ENCODE assay signal across 21 cellular contexts in genomic region chr16:4603624-4604170, GRCh38. TPM values are rescaled to one million over a fixed set of nuclear protein-coding genes. Genes with fewer than 3 reads are reported as not detected.
"Had no signal": no experiment of that assay in that cellular context is flagged by ENCODE, and none has a peak within 500 bp of the region (broad histone marks: within the 10 kb centered on the region; RNA-seq: fewer than 3 reads in every experiment).

No MANE protein-coding gene starts in this region.

- H3K4me1 ChIP-seq: uterus had no signal

- H3K27me3 ChIP-seq: dorsolateral prefrontal cortex, uterus had no signal

- H3K9me3 ChIP-seq: esophagus muscularis mucosa, gastrocnemius medialis, left ventricle myocardium inferior, lower lobe of right lung, psoas muscle, uterus had no signal

- DNase-seq: cortex of kidney; dorsolateral prefrontal cortex; effector memory CD4-positive, alpha-beta T cell; gastrocnemius medialis; islet precursor cell; left ventricle myocardium inferior; lower lobe of right lung; midbrain; naive B cell; psoas muscle; retina; stimulated activated CD4-positive, alpha-beta T cell treated with anti-CD3 and anti-CD28 coated beads, Interleukin-12 subunit alpha, Interleukin-12 subunit beta, amount 100 ng/mL, for 4 hours; stimulated activated naive CD4-positive, alpha-beta T cell treated with Interleukin-2 at 50 U/mL for 16 hours; trophoblast cell; uterus had no signal

- H3K4me3 Mint-ChIP-seq: memory B cell, naive B cell, nephron had no signal

- H3K27ac Mint-ChIP-seq: memory B cell, nephron had no signal

- H3K36me3 ChIP-seq: uterus had no signal

- H3K36me3 Mint-ChIP-seq: naive B cell had no signal

- H3K9me3 Mint-ChIP-seq: memory B cell, naive B cell, nephron had no signal

- H3K27ac ChIP-seq: dorsolateral prefrontal cortex, epithelial cell of prostate, esophagus muscularis mucosa, gastrocnemius medialis, left ventricle myocardium inferior, lower lobe of right lung, psoas muscle, uterus had no signal

- ATAC-seq: sciatic nerve had no signal

- H3K4me3 ChIP-seq: dorsolateral prefrontal cortex, esophagus muscularis mucosa, gastrocnemius medialis, left ventricle myocardium inferior, lower lobe of right lung, psoas muscle, uterus had no signal

RNA-seq across cellular contexts. Expression of gene C16orf96, which starts 47.6 kb away (rescaled TPM):
- total RNA-seq: esophagus muscularis mucosa, fibroblast of villous mesenchyme had no signal
